ENCODE assay signal across 23 cellular contexts in the genomic region with DNA sequence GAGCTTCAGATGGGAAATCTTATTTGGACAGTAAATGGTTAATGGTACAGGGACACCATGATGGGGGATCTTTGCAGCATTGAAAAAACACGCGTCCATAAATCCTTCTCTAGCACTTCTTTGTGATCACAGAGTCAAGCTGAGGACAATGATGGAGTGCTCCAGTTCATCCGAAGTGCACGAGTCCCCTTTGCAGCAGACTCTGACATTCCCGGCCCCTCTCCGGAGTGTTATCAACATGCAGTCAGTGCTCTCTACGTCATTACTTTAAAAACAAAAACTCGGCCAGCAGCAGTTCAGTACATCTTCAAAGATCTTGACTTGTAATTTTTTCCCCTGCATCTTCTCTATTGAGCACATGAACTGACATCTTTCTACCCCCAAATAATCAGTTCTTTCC.
DNase-seq lines count a peak whose midpoint lies in the region; ATAC-seq, FAIRE-seq and TF ChIP-seq lines count a peak whose summit lies in the region.
"Had no signal": no experiment of that assay in that cellular context is flagged by ENCODE, and none has a peak within 500 bp of the region (broad histone marks: within the 10 kb centered on the region; RNA-seq: fewer than 3 reads in every experiment).

No MANE protein-coding gene starts in this region.

- intact Hi-C loops in right lobe of liver (cut with DNase I) (no loop called here), transverse colon (cut with DNase I; ENCODE audit: low total_unique reads) (no loop called here), PC-9 (cut with micrococcal nuclease; ENCODE audit: unreplicated experiment) (no loop called here)
- intact Hi-C loops in activated T-helper 2 cell treated with anti-CD3 and anti-CD28 coated beads, Interferon-gamma antibody, Interleukin-2, Interleukin-4, amounts not matched to agents 10 μg/mL and 5 μg/mL and 100 μg/mL, durations not matched to agents 14 hours and 24 hours and 36 hours (cut with micrococcal nuclease): no loop called here

- peak in 3 of 4 donors; percentile 27 to 51 (median 48) for ATAC-seq in right lobe of liver
- ATAC-seq: effector memory CD8-positive, alpha-beta T cell had no signal

- H4K20me1 ChIP-seq in astrocyte (ENCODE audit: insufficient read depth, low read length): no peaks in the 10 kb centered on the region
- H4K20me1 ChIP-seq in PC-9 (ENCODE audit: insufficient read depth): no peaks in the 10 kb centered on the region

- TF ChIP-seq EP300 in transverse colon (IDR thresholded peaks at IDR 0.05; ENCODE audit: low read depth): no peak

- H3K4me3 Mint-ChIP-seq in astrocyte (ENCODE audit: unreplicated experiment): no peak overlapping the region
- H3K4me3 Mint-ChIP-seq in type B pancreatic cell: peak overlapping the region; percentile 50
- no peak overlapping the region for H3K4me3 Mint-ChIP-seq in activated T-helper 2 cell treated with anti-CD3 and anti-CD28 coated beads, Interferon-gamma antibody, Interleukin-2, Interleukin-4, amounts not matched to agents 10 μg/mL and 5 μg/mL and 100 μg/mL, durations not matched to agents 14 hours and 24 hours and 36 hours (ENCODE audit: low read depth)
- H3K4me3 Mint-ChIP-seq: activated CD4-positive, alpha-beta memory T cell treated with anti-CD3 and anti-CD28 coated beads, Interleukin-2, amount 10 ng/mL, durations not matched to agents 7 days and 5 days; activated naive CD8-positive, alpha-beta T cell treated with anti-CD3 and anti-CD28 coated beads for 36 hours; B cell; effector memory CD8-positive, alpha-beta T cell; T-helper 1 cell treated with Interleukin-12 subunit alpha and Interleukin-12 subunit beta and Interleukin-4 antibody, amounts not matched to agents 30 μg/mL and 1 μg/mL, for 36 hours had no signal

- H3K9me2 ChIP-seq in PC-9 (ENCODE audit: insufficient read depth): peaks cover 3% of the 10 kb centered on the region; the same call in 1 of the 2 replicates

- no TSS peak for BruUV-seq in PC-9 (replicated peaks; lab: Mats Ljungman, UMichigan)

- no peaks in the 10 kb centered on the region for H3K9me3 ChIP-seq in astrocyte (ENCODE audit: insufficient read depth, low read depth, low read length)
- H3K9me3 ChIP-seq in right lobe of liver: no peaks in the 10 kb centered on the region
- H3K9me3 ChIP-seq in transverse colon: no peaks in the 10 kb centered on the region
- no peaks in the 10 kb centered on the region for H3K9me3 ChIP-seq in PC-9 (ENCODE audit: insufficient read depth, low read depth)
- H3K9me3 ChIP-seq: Caco-2 had no signal

- H3K4me2 ChIP-seq in astrocyte (ENCODE audit: low read length) (no peak overlapping the region), PC-9 (no peak overlapping the region)

- H3K9me3 Mint-ChIP-seq in astrocyte (ENCODE audit: unreplicated experiment): no peaks in the 10 kb centered on the region
- H3K9me3 Mint-ChIP-seq in type B pancreatic cell: no peaks in the 10 kb centered on the region
- H3K9me3 Mint-ChIP-seq in activated T-helper 2 cell treated with anti-CD3 and anti-CD28 coated beads, Interferon-gamma antibody, Interleukin-2, Interleukin-4, amounts not matched to agents 10 μg/mL and 5 μg/mL and 100 μg/mL, durations not matched to agents 14 hours and 24 hours and 36 hours: no peaks in the 10 kb centered on the region
- H3K9me3 Mint-ChIP-seq: activated CD4-positive, alpha-beta memory T cell treated with anti-CD3 and anti-CD28 coated beads, Interleukin-2, amount 10 ng/mL, durations not matched to agents 7 days and 5 days; activated naive CD8-positive, alpha-beta T cell treated with anti-CD3 and anti-CD28 coated beads for 36 hours; effector memory CD8-positive, alpha-beta T cell; T-helper 1 cell treated with Interleukin-12 subunit alpha and Interleukin-12 subunit beta and Interleukin-4 antibody, amounts not matched to agents 30 μg/mL and 1 μg/mL, for 36 hours had no signal

- H3K4me1 ChIP-seq in astrocyte (ENCODE audit: insufficient read depth, low read length) (peaks cover 10% of the 10 kb centered on the region), right lobe of liver (peaks cover 0 to 18% (median 0%) of the 10 kb centered on the region in 4 donors), transverse colon (no peaks in the 10 kb centered on the region), PC-9 (replicated peaks; ENCODE audit: insufficient read depth) (peaks cover 24% of the 10 kb centered on the region)
- H3K4me1 ChIP-seq: Caco-2 had no signal

- H3K4me1 Mint-ChIP-seq in astrocyte (ENCODE audit: low read depth, unreplicated experiment): no peaks in the 10 kb centered on the region
- H3K4me1 Mint-ChIP-seq in type B pancreatic cell (ENCODE audit: unreplicated experiment): peaks cover 39% of the 10 kb centered on the region
- H3K4me1 Mint-ChIP-seq in activated T-helper 2 cell treated with anti-CD3 and anti-CD28 coated beads, Interferon-gamma antibody, Interleukin-2, Interleukin-4, amounts not matched to agents 10 μg/mL and 5 μg/mL and 100 μg/mL, durations not matched to agents 14 hours and 24 hours and 36 hours (ENCODE audit: low read depth): peaks cover 4% of the 10 kb centered on the region
- H3K4me1 Mint-ChIP-seq: activated CD4-positive, alpha-beta memory T cell treated with anti-CD3 and anti-CD28 coated beads, Interleukin-2, amount 10 ng/mL, durations not matched to agents 7 days and 5 days; B cell had no signal

- peaks cover 11% of the 10 kb centered on the region for H3K36me3 Mint-ChIP-seq in astrocyte (ENCODE audit: low read depth, unreplicated experiment)
- peaks cover 12% of the 10 kb centered on the region for H3K36me3 Mint-ChIP-seq in type B pancreatic cell
- peaks cover 26% of the 10 kb centered on the region for H3K36me3 Mint-ChIP-seq in activated T-helper 2 cell treated with anti-CD3 and anti-CD28 coated beads, Interferon-gamma antibody, Interleukin-2, Interleukin-4, amounts not matched to agents 10 μg/mL and 5 μg/mL and 100 μg/mL, durations not matched to agents 14 hours and 24 hours and 36 hours (ENCODE audit: low read depth)

- TF ChIP-seq POLR2A in right lobe of liver (IDR thresholded peaks at IDR 0.05) (no peak), transverse colon (IDR thresholded peaks at IDR 0.05) (no peak)

- H3K36me3 ChIP-seq in astrocyte (ENCODE audit: insufficient read depth, low read length) (peaks cover 4% of the 10 kb centered on the region), right lobe of liver (no peaks in the 10 kb centered on the region), transverse colon (no peaks in the 10 kb centered on the region), PC-9 (ENCODE audit: low read depth) (peaks cover 14% of the 10 kb centered on the region)
- H3K36me3 ChIP-seq: WERI-Rb-1 had no signal

- no peak for FAIRE-seq in astrocyte (lab: Jason Lieb, UNC)
- FAIRE-seq: small intestine had no signal

- no peaks in the 10 kb centered on the region for H3K27me3 ChIP-seq in astrocyte (ENCODE audit: insufficient read depth, low read length)
- H3K27me3 ChIP-seq in right lobe of liver: no peaks in the 10 kb centered on the region
- H3K27me3 ChIP-seq in transverse colon: no peaks in the 10 kb centered on the region
- H3K27me3 ChIP-seq in PC-9 (ENCODE audit: insufficient read depth, low read depth): no peaks in the 10 kb centered on the region

- POLR2A ChIA-PET in PC-9 (lab: Charles Lee; ENCODE audit: unreplicated experiment): interaction anchor here (0.7 kb wide), 1 partner anchor 185 kb away, joined by 3 read pairs; no protein-coding TSS in a partner anchor

- no peak overlapping the region for H2AFZ ChIP-seq in astrocyte (ENCODE audit: low read depth, low read length)
- H2AFZ ChIP-seq in PC-9: no peak overlapping the region

- H3K27ac Mint-ChIP-seq in astrocyte (ENCODE audit: unreplicated experiment): no peak overlapping the region
- H3K27ac Mint-ChIP-seq in type B pancreatic cell: peak overlapping the region; percentile 32
- H3K27ac Mint-ChIP-seq in activated T-helper 2 cell treated with anti-CD3 and anti-CD28 coated beads, Interferon-gamma antibody, Interleukin-2, Interleukin-4, amounts not matched to agents 10 μg/mL and 5 μg/mL and 100 μg/mL, durations not matched to agents 14 hours and 24 hours and 36 hours: no peak overlapping the region
- H3K27ac Mint-ChIP-seq: activated CD4-positive, alpha-beta memory T cell treated with anti-CD3 and anti-CD28 coated beads, Interleukin-2, amount 10 ng/mL, durations not matched to agents 7 days and 5 days; activated naive CD8-positive, alpha-beta T cell treated with anti-CD3 and anti-CD28 coated beads for 36 hours; B cell; effector memory CD8-positive, alpha-beta T cell; T-helper 1 cell treated with Interleukin-12 subunit alpha and Interleukin-12 subunit beta and Interleukin-4 antibody, amounts not matched to agents 30 μg/mL and 1 μg/mL, for 36 hours had no signal

- CTCF ChIA-PET in PC-9 (lab: Charles Lee): no interaction called here

- peaks cover 27% of the 10 kb centered on the region for H3F3A ChIP-seq in PC-9 (ENCODE audit: insufficient read depth, low read depth)

- peak overlapping the region; percentile 15 for H3K9ac ChIP-seq in astrocyte (ENCODE audit: low read length)

- H3K4me3 ChIP-seq in astrocyte (ENCODE audit: insufficient read depth, low read depth, low read length) (no peak overlapping the region), fibroblast of mammary gland (ENCODE audit: control insufficient read depth, low read depth, low read length) (no peak overlapping the region), right lobe of liver (no peak overlapping the region), transverse colon (no peak overlapping the region), PC-9 (no peak overlapping the region)

- no peaks in the 10 kb centered on the region for H3K27me3 Mint-ChIP-seq in astrocyte (ENCODE audit: low read depth, unreplicated experiment)
- no peaks in the 10 kb centered on the region for H3K27me3 Mint-ChIP-seq in type B pancreatic cell
- no peaks in the 10 kb centered on the region for H3K27me3 Mint-ChIP-seq in activated T-helper 2 cell treated with anti-CD3 and anti-CD28 coated beads, Interferon-gamma antibody, Interleukin-2, Interleukin-4, amounts not matched to agents 10 μg/mL and 5 μg/mL and 100 μg/mL, durations not matched to agents 14 hours and 24 hours and 36 hours (ENCODE audit: low read depth)
- H3K27me3 Mint-ChIP-seq: activated CD4-positive, alpha-beta memory T cell treated with anti-CD3 and anti-CD28 coated beads, Interleukin-2, amount 10 ng/mL, durations not matched to agents 7 days and 5 days; activated naive CD8-positive, alpha-beta T cell treated with anti-CD3 and anti-CD28 coated beads for 36 hours; B cell; effector memory CD8-positive, alpha-beta T cell had no signal

- WGBS in right lobe of liver (ENCODE audit: insufficient coverage, low coverage, low lambda C conversion rate, missing lambda C conversion rate): 45% methylated on average over 8 of the region's 8 CpGs
- 61 to 63% methylated on average over 2 to 8 of the region's 8 CpGs for WGBS in transverse colon (ENCODE audit: low coverage in 1 of 2), 2 donors

- in situ Hi-C loops in transverse colon (cut with MboI; ENCODE audit: low pct_ligation_motif_present in 1 of 4, low pct_unique_long_range_greater_than_20kb in 1 of 4, low sequenced_read_pairs in 3 of 4): no loop called here

- H3K79me2 ChIP-seq in astrocyte (ENCODE audit: insufficient read depth, low read length) (peaks cover 3% of the 10 kb centered on the region), PC-9 (ENCODE audit: low read depth) (0 out of 2 replicates have a peak, but pooled peaks cover 5% of the 10 kb centered on the region)

- DNase-seq in astrocyte (ENCODE audit: low read depth) (peak; percentile 36), fibroblast of mammary gland (ENCODE audit: low read depth) (peak; percentile 36), right lobe of liver (no peak), type B pancreatic cell (ENCODE audit: extremely low spot score, unreplicated experiment) (no peak), transverse colon (no peak), PC-9 (no peak)
- DNase-seq in activated T-helper 2 cell treated with anti-CD3 and anti-CD28 coated beads, Interferon-gamma antibody, Interleukin-2, Interleukin-4, amounts not matched to agents 10 μg/mL and 5 μg/mL and 100 μg/mL, durations not matched to agents 14 hours and 24 hours and 36 hours (ENCODE audit: low spot score): no peak
- DNase-seq: activated naive CD8-positive, alpha-beta T cell treated with anti-CD3 and anti-CD28 coated beads for 36 hours; Caco-2; central memory CD4-positive, alpha-beta T cell; effector memory CD8-positive, alpha-beta T cell; HCEC 1CT; NCI-H1092; NCI-H2081; NCI-H526; occipital lobe; SIG-M5; small intestine; stimulated activated CD4-positive, alpha-beta T cell treated with anti-CD3 and anti-CD28 coated beads, Interleukin-4, amount 100 ng/mL, for 24 hours; WERI-Rb-1 had no signal

- TF ChIP-seq CTCF in astrocyte (IDR thresholded peaks at IDR 0.05; ENCODE audit: insufficient read depth, low read depth, low read length) (no peak), fibroblast of mammary gland (conservative IDR thresholded peaks at IDR 0.05; ENCODE audit: control insufficient read depth, insufficient read depth, low read depth, low read length) (no peak), right lobe of liver (IDR thresholded peaks at IDR 0.05) (no peak), type B pancreatic cell (conservative IDR thresholded peaks at IDR 0.05) (no peak), transverse colon (IDR thresholded peaks at IDR 0.05) (no peak), PC-9 (conservative IDR thresholded peaks at IDR 0.05) (no peak)

- H3K27ac ChIP-seq in astrocyte (ENCODE audit: low read depth, low read length) (no peak overlapping the region), right lobe of liver (no peak overlapping the region), transverse colon (peak overlapping the region in 2 of 4 donors; percentile 8 to 24), PC-9 (no peak overlapping the region)
- H3K27ac ChIP-seq: WERI-Rb-1 had no signal

Comparison
In these comparisons a context has a peak if more than half of its experiments do, and no peak if none do; other contexts are left out.
1. DNase-seq: peak in astrocyte (single experiment) and fibroblast of mammary gland (single experiment); none in right lobe of liver (0 of 3), type B pancreatic cell (single experiment), activated T-helper 2 cell treated with anti-CD3 and anti-CD28 coated beads, Interferon-gamma antibody, Interleukin-2, Interleukin-4, amounts not matched to agents 10 μg/mL and 5 μg/mL and 100 μg/mL, durations not matched to agents 14 hours and 24 hours and 36 hours (single experiment), transverse colon (single experiment) and PC-9 (0 of 2).